In the genomic region with DNA sequence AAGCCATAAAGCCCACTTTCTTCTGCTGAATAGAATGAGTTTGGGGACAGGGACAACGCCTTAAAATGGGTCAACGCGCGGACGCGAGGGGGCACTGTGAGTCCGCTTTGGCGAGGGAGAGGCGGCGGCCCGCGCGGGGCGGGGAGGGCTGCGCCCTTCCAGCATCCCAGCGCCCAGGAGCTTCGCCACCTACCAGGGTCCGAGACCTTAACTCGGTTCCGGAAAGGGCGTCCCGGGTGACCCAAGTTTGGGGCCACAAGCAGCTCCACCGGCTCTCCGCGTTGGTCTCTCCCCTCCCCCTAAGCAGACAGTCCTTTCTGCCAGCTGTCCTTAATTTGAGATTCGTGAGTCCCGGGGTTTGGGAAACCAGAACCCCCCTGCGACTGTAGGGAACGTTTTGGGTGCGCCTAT, we compare ENCODE assay signal across 8 cellular contexts. TPM values are rescaled to one million over a fixed set of nuclear protein-coding genes. Genes with fewer than 3 reads are reported as not detected.
DNase-seq lines count a peak whose midpoint lies in the region; ATAC-seq and TF ChIP-seq lines count a peak whose summit lies in the region.

No MANE protein-coding gene starts in this region.

- peak overlapping the region; percentile 65 for H3K4me3 ChIP-seq in BLaER1
- no peak overlapping the region for H3K4me3 ChIP-seq in Jurkat, Clone E6-1 (ENCODE audit: low read length)
- H3K4me3 ChIP-seq in coronary artery, result peak overlapping the region; percentile 85

- ATAC-seq in GM19395 (IDR thresholded peaks at IDR 0.05; ENCODE audit: unreplicated experiment) (peak; percentile 38), HG02840 (IDR thresholded peaks at IDR 0.05; ENCODE audit: low FRiP score, unreplicated experiment) (no peak)

- DNase-seq in Jurkat, Clone E6-1 (ENCODE audit: low read depth, low spot score), result peak; percentile 2
- DNase-seq in SKM-1 treated with dmso at 0.1 percent for 144 hours (lab: John Stamatoyannopoulos, UW; ENCODE audit: unreplicated experiment) (peak; percentile 14), coronary artery (ENCODE audit: low spot score) (no peak), left kidney (ENCODE audit: low read depth, low spot score) (peak; percentile 81)
- peak; percentile 60 to 67 for DNase-seq in stimulated activated CD4-positive, alpha-beta T cell treated with anti-CD3 and anti-CD28 coated beads, Interleukin-2, amount 100 ng/mL, for 48 hours

- peaks cover 51% of the 10 kb centered on the region for H3K27me3 ChIP-seq in BLaER1

- H3K9me3 ChIP-seq in BLaER1, result no peaks in the 10 kb centered on the region

- no peaks in the 10 kb centered on the region for H3K36me3 ChIP-seq in BLaER1

- H3K9ac ChIP-seq in BLaER1, result no peak overlapping the region

- H3K4me2 ChIP-seq in BLaER1, result peak overlapping the region; percentile 95

- H3K27ac ChIP-seq in BLaER1, result no peak overlapping the region
- no peak overlapping the region for H3K27ac ChIP-seq in coronary artery

- peak; percentile 77 for TF ChIP-seq CTCF in coronary artery (IDR thresholded peaks at IDR 0.05)

- H3K4me1 ChIP-seq in BLaER1, result peaks cover 29% of the 10 kb centered on the region

- peaks cover 33% of the 10 kb centered on the region for H4K20me1 ChIP-seq in BLaER1

RNA-seq across cellular contexts. Expression of a gene that starts 1.8 kb away (rescaled TPM):
- not detected for polyA plus RNA-seq in Jurkat, Clone E6-1 (2012; ENCODE audit: insufficient read depth, insufficient read length)
